1 cellular context compared by ENCODE assay signal in the genomic region with DNA sequence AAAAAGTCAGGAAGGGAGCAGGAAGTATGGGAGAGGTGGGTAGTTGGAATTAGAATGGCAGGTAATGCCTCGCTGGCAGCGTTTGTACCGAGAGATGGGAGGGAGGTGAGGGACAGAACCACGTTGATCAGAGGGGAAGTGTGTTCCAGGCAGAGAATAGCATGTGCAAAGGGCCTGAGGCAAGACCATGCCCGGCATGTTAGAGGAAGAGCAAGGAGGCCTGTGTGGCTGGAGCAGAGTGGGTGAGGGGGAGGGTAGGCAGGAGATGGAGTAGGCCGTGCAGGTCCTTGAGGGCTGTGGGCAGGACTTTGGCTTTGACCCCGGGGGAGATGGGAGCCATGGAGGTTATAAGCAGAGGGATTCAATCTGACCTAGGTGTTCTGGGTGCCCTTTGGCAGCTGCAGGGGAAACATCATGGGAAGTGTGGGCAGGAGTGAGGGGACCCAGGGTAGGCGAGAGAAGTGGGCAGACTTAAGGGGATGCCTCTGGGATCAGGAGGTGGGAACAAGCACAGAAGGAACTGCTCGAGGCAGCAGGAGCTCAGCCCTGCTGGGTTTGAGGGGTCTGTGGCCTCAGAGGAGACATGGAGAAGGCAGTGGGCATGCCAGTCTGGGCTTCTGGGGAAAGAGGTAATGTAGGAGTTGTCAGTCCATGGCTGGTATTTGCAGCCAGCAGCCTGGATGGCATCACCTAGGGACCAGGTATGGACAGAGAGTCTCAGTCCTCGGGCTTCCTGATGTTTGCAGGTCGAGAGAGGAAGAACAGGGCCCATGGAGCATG.
TF ChIP-seq lines count a peak whose summit lies in the region.

No MANE protein-coding gene starts in this region.

TF ChIP-seq in K562, 482 proteins besides CTCF, POLR2A, EP300 and RAD21:
- TF ChIP-seq RBM25 (IDR thresholded peaks at IDR 0.05; ENCODE audit: low read depth, low read length, severe bottlenecking) (peak; percentile 40), SMARCA5 (IDR thresholded peaks at IDR 0.05) (peak; percentile 84), KDM1A (IDR thresholded peaks at IDR 0.05) (peak; percentile 43 to 55; a peak in 1 of 4 replicates), FOS (IDR thresholded peaks at IDR 0.05; ENCODE audit: extremely low read depth, insufficient read length) (no peak), BCOR (IDR thresholded peaks at IDR 0.05) (peak; percentile 76; the same call in 1 of the 2 replicates)
